Comparison of ENCODE assay signal across 8 cellular contexts in the genomic region with DNA sequence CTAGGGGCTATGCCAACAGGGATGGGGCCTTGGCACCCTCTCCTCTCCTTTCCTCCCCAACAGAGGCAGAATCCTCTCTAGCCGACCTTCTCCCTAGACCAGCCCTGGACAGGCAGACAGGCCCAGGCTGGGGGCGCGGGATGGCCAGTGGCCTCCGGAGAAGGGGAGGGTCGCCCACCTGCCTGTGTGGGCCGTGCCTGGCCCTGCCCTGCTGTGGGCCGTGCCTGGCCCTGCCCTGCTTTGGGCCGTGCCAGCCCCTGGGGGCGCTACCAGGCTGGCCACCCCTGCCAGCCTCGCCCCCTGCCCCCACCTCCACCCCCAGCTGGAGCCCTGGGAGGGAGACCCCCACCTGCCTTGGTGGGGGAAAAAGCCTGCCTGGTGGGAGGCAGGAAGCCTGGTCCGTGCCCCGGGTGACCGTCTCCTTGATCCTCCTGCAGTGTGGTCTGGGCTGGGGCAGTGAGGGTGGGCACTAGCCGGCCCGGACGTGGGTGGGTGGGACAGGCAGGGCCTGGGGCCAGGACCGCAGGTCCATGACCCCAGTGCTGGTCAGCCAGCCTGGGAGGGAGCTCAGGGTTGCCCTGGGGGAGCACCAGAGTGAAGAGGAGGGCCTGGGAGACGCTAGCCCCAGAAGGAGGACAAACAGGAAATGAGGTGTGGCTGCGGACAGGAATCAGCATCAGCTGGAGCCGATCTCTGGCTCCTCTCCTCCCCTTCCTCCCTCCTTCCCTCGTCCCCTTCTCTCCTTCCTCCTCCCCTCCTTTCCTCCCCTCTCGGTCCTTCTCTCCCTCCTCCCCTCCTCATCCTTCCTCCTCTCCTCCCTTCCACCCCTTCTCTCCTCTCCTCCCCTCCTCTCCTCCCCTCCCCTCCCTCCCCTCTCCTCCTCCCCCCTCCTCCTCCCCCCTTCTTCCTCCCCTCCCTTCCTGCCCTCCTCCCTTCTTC. TPM values are rescaled to one million over a fixed set of nuclear protein-coding genes. Genes with fewer than 3 reads are reported as not detected.
DNase-seq lines count a peak whose midpoint lies in the region; ATAC-seq and TF ChIP-seq lines count a peak whose summit lies in the region.

No MANE protein-coding gene starts in this region.

- no peak for ATAC-seq in HG03442 (IDR thresholded peaks at IDR 0.05; ENCODE audit: unreplicated experiment)

- no peak overlapping the region for H3K9ac ChIP-seq in neuronal stem cell (ENCODE audit: low read depth, low read length, poor library complexity)

- H3K4me1 ChIP-seq in neuronal stem cell (ENCODE audit: control insufficient read depth in 2 of 2, insufficient read depth in 1 of 2, low read depth in 1 of 2, low read length in 2 of 2), result peaks cover 28 to 39% of the 10 kb centered on the region in 2 donors

- peak; percentile 10 for TF ChIP-seq CTCF in epithelial cell of proximal tubule (conservative IDR thresholded peaks at IDR 0.05; ENCODE audit: low read depth, low read length)

- H3K79me1 ChIP-seq in neuronal stem cell (ENCODE audit: low read depth, low read length), result peaks cover 9% of the 10 kb centered on the region

- H4K8ac ChIP-seq in neuronal stem cell (ENCODE audit: low read depth, low read length), result peak overlapping the region; percentile 17

- H2AFZ ChIP-seq in neuronal stem cell (ENCODE audit: low read length), result peak overlapping the region; percentile 78

- H2BK120ac ChIP-seq in neuronal stem cell (ENCODE audit: low read depth, low read length), result peak overlapping the region; percentile 87

- H3K14ac ChIP-seq in neuronal stem cell (ENCODE audit: low read length), result peak overlapping the region; percentile 56

- DNase-seq in A172 (ENCODE audit: low spot score), result peak; percentile 95
- DNase-seq in SW480 (ENCODE audit: low spot score), result peak; percentile 63
- no peak for DNase-seq in epithelial cell of proximal tubule (ENCODE audit: low read depth)
- DNase-seq in neuronal stem cell (ENCODE audit: low spot score), result no peak
- DNase-seq in iPS-NIHi11 (ENCODE audit: low spot score), result no peak
- no peak for DNase-seq in NCI-H1048 (lab: John Stamatoyannopoulos, UW)

- peak overlapping the region; percentile 64 for H4K91ac ChIP-seq in neuronal stem cell (ENCODE audit: low read depth, low read length, poor library complexity)

- H2BK5ac ChIP-seq in neuronal stem cell (ENCODE audit: low read length), result peak overlapping the region; percentile 26

- peak overlapping the region; percentile 89 for H3K4ac ChIP-seq in neuronal stem cell (ENCODE audit: low read length)

- no peak overlapping the region for H3K4me2 ChIP-seq in neuronal stem cell (ENCODE audit: insufficient read depth, low read length, poor library complexity, severe bottlenecking)

- peak overlapping the region; percentile 98 for H3K18ac ChIP-seq in neuronal stem cell (ENCODE audit: low read length)

- H3K9me3 ChIP-seq in neuronal stem cell (replicated peaks in 1 of 2; ENCODE audit: control insufficient read depth in 2 of 2, insufficient read depth in 1 of 2, low read depth in 1 of 2, low read length in 2 of 2), result no peaks in the 10 kb centered on the region

- no CpG with 5 or more reads among the region's 22 CpGs for WGBS in neuronal stem cell (ENCODE audit: extremely low coverage in 2 of 2, insufficient read length in 2 of 2, insufficient replicate concordance in 1 of 2), 2 donors

- H3K27me3 ChIP-seq in neuronal stem cell (ENCODE audit: control insufficient read depth in 3 of 3, insufficient read depth in 3 of 3, low read depth in 1 of 3, low read length in 3 of 3), result no peaks in the 10 kb centered on the region

- H2AK5ac ChIP-seq in neuronal stem cell (ENCODE audit: low read depth, low read length), result peak overlapping the region; percentile 95

- peak overlapping the region; percentile 97 for H2BK15ac ChIP-seq in neuronal stem cell (ENCODE audit: low read length)

- peak overlapping the region; percentile 55 for H3K23ac ChIP-seq in neuronal stem cell (ENCODE audit: low read depth, low read length, poor library complexity)

- H3K27ac ChIP-seq in neuronal stem cell (replicated peaks; ENCODE audit: low read length), result no peak overlapping the region

- peak overlapping the region; percentile 16 for H2BK12ac ChIP-seq in neuronal stem cell (ENCODE audit: low read length)

- in situ Hi-C loops in GM18951 (cut with MboI; ENCODE audit: low sequenced_read_pairs, unreplicated experiment), result no loop called here

- peak; percentile 33 for TF ChIP-seq POLR2A in GM18951 (IDR thresholded peaks at IDR 0.05; ENCODE audit: extremely low read depth, insufficient read depth, insufficient read length)

- no peaks in the 10 kb centered on the region for H3K36me3 ChIP-seq in neuronal stem cell (replicated peaks in 1 of 2; ENCODE audit: control insufficient read depth in 2 of 2, insufficient read depth in 2 of 2, low read length in 2 of 2)

- H3K4me3 ChIP-seq in epithelial cell of proximal tubule (ENCODE audit: low read depth, low read length) (peak overlapping the region; percentile 7), neuronal stem cell (ENCODE audit: low read length in 2 of 2) (peak overlapping the region in 1 of 2 donors; percentile 17)

RNA-seq across cellular contexts. Expression of a gene that starts 5.1 kb away (rescaled TPM):
- total RNA-seq in A172 (2014; rRNA removed; shearing (Covaris generic)), result 40.4 and 53.8 TPM in 2 replicates
- 118 and 154 TPM in 2 replicates for total RNA-seq in epithelial cell of proximal tubule
- polyA plus RNA-seq in neuronal stem cell (2013, experiment 1 of 2), result 138 TPM
- polyA plus RNA-seq in neuronal stem cell (2013, experiment 2 of 2), result 146 TPM

RNA-seq across cellular contexts. Expression of a gene that starts 40.0 kb away (rescaled TPM):
- 17.4 and 21.5 TPM in 2 replicates for total RNA-seq in A172 (2014; rRNA removed; shearing (Covaris generic))
- 29.9 and 36.0 TPM in 2 replicates for total RNA-seq in epithelial cell of proximal tubule
- polyA plus RNA-seq in neuronal stem cell (2013, experiment 1 of 2), result 15.6 TPM
- polyA plus RNA-seq in neuronal stem cell (2013, experiment 2 of 2), result 16.1 TPM

RNA-seq across cellular contexts. Expression of a gene that starts 40.6 kb away (rescaled TPM):
- total RNA-seq in A172 (2014; rRNA removed; shearing (Covaris generic)), result 2.7 and 2.8 TPM in 2 replicates
- 1.0 and 5.2 TPM in 2 replicates for total RNA-seq in epithelial cell of proximal tubule
- polyA plus RNA-seq in neuronal stem cell (2013, experiment 1 of 2), result 2.5 TPM
- 2.3 TPM for polyA plus RNA-seq in neuronal stem cell (2013, experiment 2 of 2)

RNA-seq across cellular contexts. Expression of a gene that starts 40.6 kb away (rescaled TPM):
- total RNA-seq in A172 (2014; rRNA removed; shearing (Covaris generic)), result 54.7 and 60.4 TPM in 2 replicates
- total RNA-seq in epithelial cell of proximal tubule, result 56.2 and 59.7 TPM in 2 replicates
- polyA plus RNA-seq in neuronal stem cell (2013, experiment 1 of 2), result 148 TPM
- polyA plus RNA-seq in neuronal stem cell (2013, experiment 2 of 2), result 141 TPM

Comparison
In these comparisons a context has a peak if more than half of its experiments do, and no peak if none do; other contexts are left out.
1. DNase-seq: peak in A172 (single experiment) and SW480 (single experiment); none in epithelial cell of proximal tubule (single experiment), neuronal stem cell (single experiment), iPS-NIHi11 (single experiment) and NCI-H1048 (single experiment).